8 cellular contexts compared by ENCODE assay signal in genomic region chr10:27558612-27559020, GRCh38. TPM values are rescaled to one million over a fixed set of nuclear protein-coding genes. Genes with fewer than 3 reads are reported as not detected.
A peak's percentile ranks its signal among the peaks of the same experiment; 100 is the strongest.
DNase-seq lines count a peak whose midpoint lies in the region; ATAC-seq, FAIRE-seq and TF ChIP-seq lines count a peak whose summit lies in the region.

No MANE protein-coding gene starts in this region.

- no peak for FAIRE-seq in GM12891 (lab: Jason Lieb, UNC)

- H3K36me3 ChIP-seq in RWPE2 (ENCODE audit: low read depth) (no peaks in the 10 kb centered on the region), suprapubic skin (no peaks in the 10 kb centered on the region)

- H3K27me3 ChIP-seq in RWPE2 (ENCODE audit: insufficient read depth, poor library complexity, severe bottlenecking) (no peaks in the 10 kb centered on the region), suprapubic skin (no peaks in the 10 kb centered on the region)

- H3K4me3 ChIP-seq in RWPE2 (ENCODE audit: severe bottlenecking) (no peak overlapping the region), choroid plexus epithelial cell (ENCODE audit: low read depth, low read length) (no peak overlapping the region), suprapubic skin (no peak overlapping the region)

- DNase-seq in CD1c-positive myeloid dendritic cell (ENCODE audit: extremely low spot score) (peak; percentile 69), GM12891 (ENCODE audit: insufficient read length, low spot score) (peak; percentile 31), RWPE2 (ENCODE audit: low spot score) (no peak), choroid plexus epithelial cell (ENCODE audit: low read depth) (peak; percentile 74), left lobe of liver (ENCODE audit: low spot score) (peak; percentile 54), suprapubic skin (ENCODE audit: low spot score in 2 of 2) (no peak), ureter (ENCODE audit: low spot score) (no peak)

- ATAC-seq in HG03342 (IDR thresholded peaks at IDR 0.05; ENCODE audit: unreplicated experiment) (peak; percentile 76), RWPE2 (ENCODE audit: low read depth) (peak; percentile 78), left lobe of liver (peak; percentile 97)

- H3K9me3 ChIP-seq in RWPE2 (ENCODE audit: severe bottlenecking) (no peaks in the 10 kb centered on the region), suprapubic skin (no peaks in the 10 kb centered on the region)

- no peaks in the 10 kb centered on the region for H3K4me1 ChIP-seq in RWPE2 (ENCODE audit: insufficient read depth, poor library complexity, severe bottlenecking)
- no peaks in the 10 kb centered on the region for H3K4me1 ChIP-seq in suprapubic skin

- TF ChIP-seq CTCF in RWPE2 (IDR thresholded peaks at IDR 0.05; ENCODE audit: poor library complexity, severe bottlenecking) (peak; percentile 89), choroid plexus epithelial cell (conservative IDR thresholded peaks at IDR 0.05; ENCODE audit: low read depth, low read length) (peak; percentile 88), suprapubic skin (IDR thresholded peaks at IDR 0.05) (peak; percentile 45 to 47)

- 5% methylated on average over 3 of the region's 3 CpGs for WGBS in suprapubic skin

- H3K27ac ChIP-seq in RWPE2 (ENCODE audit: poor library complexity, severe bottlenecking) (no peak overlapping the region), suprapubic skin (no peak overlapping the region)

- TF ChIP-seq POLR2A in GM12891 (IDR thresholded peaks at IDR 0.05; ENCODE audit: low read depth, low read length), result no peak
- TF ChIP-seq POLR2A in suprapubic skin (IDR thresholded peaks at IDR 0.05), result no peak

- TF ChIP-seq EP300 in suprapubic skin (IDR thresholded peaks at IDR 0.05), result no peak

TF ChIP-seq in GM12891, 5 proteins besides CTCF, POLR2A, EP300 and RAD21:
- TF ChIP-seq POU2F2 (IDR thresholded peaks at IDR 0.05; ENCODE audit: low read depth, low read length) (no peak), TAF1 (IDR thresholded peaks at IDR 0.05; ENCODE audit: low read depth, low read length) (no peak), PAX5 (IDR thresholded peaks at IDR 0.05; ENCODE audit: insufficient read depth, low read length, severe bottlenecking) (no peak), SPI1 (IDR thresholded peaks at IDR 0.05; ENCODE audit: low read depth, low read length) (no peak), POLR2AphosphoS5 (IDR thresholded peaks at IDR 0.05; ENCODE audit: low read depth, low read length) (no peak)
TF ChIP-seq in GM12891: peak in this region for 0.

RNA-seq across cellular contexts. Expression of gene RAB18, which starts 54.5 kb away (rescaled TPM):
- 18.8 TPM for polyA plus RNA-seq in GM12891 (2012; ENCODE audit: low read depth, missing spikeins)
- total RNA-seq in left lobe of liver (51.3 TPM), suprapubic skin (10 to 100 TPM; 50.1 to 78.1 (median 65.2) TPM), ureter (99.3 TPM)

Comparison
In these comparisons a context has a peak if more than half of its experiments do, and no peak if none do; other contexts are left out.
1. DNase-seq: peak in CD1c-positive myeloid dendritic cell (single experiment), GM12891 (single experiment), choroid plexus epithelial cell (single experiment) and left lobe of liver (single experiment); none in RWPE2 (single experiment), suprapubic skin (0 of 2) and ureter (single experiment).
2. Peak in every context shown above with its lines, with median percentiles within 50 percentile points of each other: ATAC-seq and CTCF ChIP-seq.